Comparison of ENCODE assay signal across 11 cellular contexts in the genomic region with DNA sequence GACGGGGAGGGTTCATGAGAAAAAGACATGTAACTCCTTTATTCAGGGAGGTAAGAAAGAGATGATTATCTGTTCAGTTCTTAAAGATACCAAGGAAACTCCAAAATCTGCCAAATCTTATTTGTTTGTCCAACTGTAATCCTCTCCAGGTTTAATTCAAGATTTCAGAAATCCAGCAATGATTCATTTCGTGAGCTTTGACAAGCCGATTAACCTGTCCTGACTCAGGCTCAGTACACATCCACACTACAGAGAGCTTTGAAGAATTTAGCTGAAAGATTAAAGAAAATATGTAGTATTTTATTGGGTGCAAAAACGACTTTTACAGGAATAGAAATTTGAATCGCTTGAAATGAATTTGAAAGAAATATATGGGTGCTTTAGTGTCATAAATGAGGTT. TPM values are rescaled to one million over a fixed set of nuclear protein-coding genes. Genes with fewer than 3 reads are reported as not detected.
DNase-seq lines count a peak whose midpoint lies in the region; ATAC-seq, FAIRE-seq and TF ChIP-seq lines count a peak whose summit lies in the region.
"Had no signal": no experiment of that assay in that cellular context is flagged by ENCODE, and none has a peak within 500 bp of the region (broad histone marks: within the 10 kb centered on the region; RNA-seq: fewer than 3 reads in every experiment).

No MANE protein-coding gene starts in this region.

- peaks cover 4% of the 10 kb centered on the region for H4K20me1 ChIP-seq in astrocyte (ENCODE audit: insufficient read depth, low read length)

- H3K4me1 ChIP-seq in right cardiac atrium (ENCODE audit: control insufficient read depth, insufficient read depth, low read length) (no peaks in the 10 kb centered on the region), heart right ventricle (peaks cover 0 to 28% (median 20%) of the 10 kb centered on the region in 9 donors), astrocyte (ENCODE audit: insufficient read depth, low read length) (peaks cover 15% of the 10 kb centered on the region)

- H3K79me2 ChIP-seq in astrocyte (ENCODE audit: insufficient read depth, low read length): peaks cover 5% of the 10 kb centered on the region

- H3K9me3 Mint-ChIP-seq in astrocyte (ENCODE audit: unreplicated experiment): no peaks in the 10 kb centered on the region
- H3K9me3 Mint-ChIP-seq in memory B cell: no peaks in the 10 kb centered on the region

- ATAC-seq in right cardiac atrium (no peak), heart right ventricle (no peak), memory B cell (ENCODE audit: low read depth) (no peak), GM21825 (IDR thresholded peaks at IDR 0.05; ENCODE audit: unreplicated experiment) (no peak)
- ATAC-seq: sciatic nerve had no signal

- TF ChIP-seq CTCF in heart right ventricle (IDR thresholded peaks at IDR 0.05) (no peak), astrocyte (IDR thresholded peaks at IDR 0.05; ENCODE audit: insufficient read depth, low read depth, low read length) (no peak)

- H3K27me3 ChIP-seq in right cardiac atrium (ENCODE audit: control insufficient read depth, insufficient read depth) (no peaks in the 10 kb centered on the region), heart right ventricle (no peaks in the 10 kb centered on the region), astrocyte (ENCODE audit: insufficient read depth, low read length) (no peaks in the 10 kb centered on the region), H7 (ENCODE audit: control insufficient read depth, insufficient read depth, low read length) (no peaks in the 10 kb centered on the region)

- peak overlapping the region; percentile 90 for H3K4me2 ChIP-seq in astrocyte (ENCODE audit: low read length)

- H3K36me3 ChIP-seq in heart right ventricle (no peaks in the 10 kb centered on the region), astrocyte (ENCODE audit: insufficient read depth, low read length) (no peaks in the 10 kb centered on the region), H7 (replicated peaks; ENCODE audit: control insufficient read depth, insufficient read depth, low read length) (no peaks in the 10 kb centered on the region; the same call in 1 of the 2 replicates)

- H2AFZ ChIP-seq in astrocyte (ENCODE audit: low read depth, low read length): no peak overlapping the region

- intact Hi-C loops in right cardiac atrium (cut with DNase I): no loop called here
- intact Hi-C loops in heart right ventricle (cut with DNase I): no loop called here
- intact Hi-C loops in posterior cingulate gyrus (cut with DNase I): no loop called here

- no peak overlapping the region for H3K27ac ChIP-seq in right cardiac atrium (ENCODE audit: low read length)
- no peak overlapping the region for H3K27ac ChIP-seq in heart right ventricle
- H3K27ac ChIP-seq in astrocyte (ENCODE audit: low read depth, low read length): no peak overlapping the region

- FAIRE-seq in astrocyte (lab: Jason Lieb, UNC): no peak

- H3K36me3 Mint-ChIP-seq in astrocyte (ENCODE audit: low read depth, unreplicated experiment): peaks cover 2% of the 10 kb centered on the region
- H3K36me3 Mint-ChIP-seq in memory B cell: peaks cover 3% of the 10 kb centered on the region

- peak overlapping the region; percentile 90 for H3K9ac ChIP-seq in astrocyte (ENCODE audit: low read length)

- H3K4me3 ChIP-seq in right cardiac atrium (ENCODE audit: low read length): peak overlapping the region; percentile 61
- H3K4me3 ChIP-seq in heart right ventricle: peak overlapping the region in 5 of 10 donors; percentile 83 to 92 (median 89)
- H3K4me3 ChIP-seq in astrocyte (ENCODE audit: insufficient read depth, low read depth, low read length): peak overlapping the region; percentile 95
- H3K4me3 ChIP-seq in H7 (ENCODE audit: insufficient read depth, low read depth, low read length): no peak overlapping the region

- H3K4me1 Mint-ChIP-seq in astrocyte (ENCODE audit: low read depth, unreplicated experiment) (peaks cover 5% of the 10 kb centered on the region), memory B cell (peaks cover 7% of the 10 kb centered on the region)

- H3K9me3 ChIP-seq in right cardiac atrium (ENCODE audit: control insufficient read depth, low read length) (no peaks in the 10 kb centered on the region), heart right ventricle (no peaks in the 10 kb centered on the region), astrocyte (ENCODE audit: insufficient read depth, low read depth, low read length) (no peaks in the 10 kb centered on the region)

- H3K4me3 Mint-ChIP-seq in astrocyte (ENCODE audit: unreplicated experiment) (peak overlapping the region; percentile 88), memory B cell (no peak overlapping the region)

- H3K27me3 Mint-ChIP-seq in astrocyte (ENCODE audit: low read depth, unreplicated experiment): no peaks in the 10 kb centered on the region
- no peaks in the 10 kb centered on the region for H3K27me3 Mint-ChIP-seq in memory B cell

- no peak for DNase-seq in right cardiac atrium
- no peak for DNase-seq in heart right ventricle
- no peak for DNase-seq in astrocyte (ENCODE audit: low read depth)
- DNase-seq in memory B cell (ENCODE audit: low spot score in 2 of 2): no peak
- DNase-seq in posterior cingulate gyrus: no peak
- DNase-seq in H7: no peak
- no peak for DNase-seq in SW 1271 (lab: John Stamatoyannopoulos, UW)
- DNase-seq: activated CD4-positive, alpha-beta T cell treated with anti-CD3 and anti-CD28 coated beads, Interleukin-2, amount 50 U/mL, for 48 hours; NCI-H226 had no signal

- no peak overlapping the region for H3K27ac Mint-ChIP-seq in astrocyte (ENCODE audit: unreplicated experiment)
- H3K27ac Mint-ChIP-seq in memory B cell: peak overlapping the region; percentile 55

- WGBS in right cardiac atrium: 91% methylated on average over 5 of the region's 5 CpGs
- WGBS in heart right ventricle, 2 donors: 92% methylated on average over 5 of the region's 5 CpGs

RNA-seq across cellular contexts. Expression of a gene that starts 1.1 kb away (rescaled TPM):
- 10 to 100 TPM; 19.9 to 28.7 (median 23.1) TPM for total RNA-seq in right cardiac atrium
- polyA plus RNA-seq in right cardiac atrium: 23.9 TPM
- 10 to 100 TPM; 14.4 to 28.3 (median 19.7) TPM for total RNA-seq in heart right ventricle
- 1 to 10 TPM; 8.4 to 9.0 TPM for polyA plus RNA-seq in heart right ventricle
- 14.6 and 16.7 TPM in 2 replicates for total RNA-seq in astrocyte
- total RNA-seq in H7 (2014; rRNA removed; shearing (Covaris generic)): 17.2 and 23.3 TPM in 2 replicates
